Comparison of ENCODE assay signal across 15 cellular contexts in the genomic region with DNA sequence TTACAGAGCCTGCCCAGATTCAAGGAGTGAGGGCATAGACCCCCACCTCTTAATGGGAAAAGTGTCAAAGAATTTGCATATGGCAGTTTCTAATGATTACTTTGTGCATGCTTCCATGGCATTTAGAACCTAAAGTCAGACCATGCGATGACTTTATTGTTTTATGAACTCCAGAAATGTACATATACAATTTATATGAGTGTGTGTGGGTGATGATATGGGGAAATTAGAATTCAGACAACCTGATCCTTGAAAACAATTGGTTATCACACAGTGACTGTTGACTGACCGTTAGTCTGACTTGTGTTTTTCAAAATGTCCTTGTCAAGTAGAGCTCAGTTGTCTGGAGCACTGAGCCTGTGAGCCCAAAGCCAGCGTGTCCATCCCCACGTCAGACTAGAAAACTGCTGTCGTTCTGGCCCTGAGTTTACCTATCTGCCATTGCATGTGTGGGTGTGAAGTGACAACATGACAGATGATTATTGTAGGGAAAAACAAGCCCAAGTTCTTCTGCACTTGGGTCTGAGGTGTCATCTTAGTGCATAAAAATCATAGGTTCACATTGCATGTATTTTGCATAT.
DNase-seq lines count a peak whose midpoint lies in the region; ATAC-seq and TF ChIP-seq lines count a peak whose summit lies in the region.
"Had no signal": no experiment of that assay in that cellular context is flagged by ENCODE, and none has a peak within 500 bp of the region (broad histone marks: within the 10 kb centered on the region; RNA-seq: fewer than 3 reads in every experiment).

No MANE protein-coding gene starts in this region.

- H3K27me3 ChIP-seq in hepatocyte (no peaks in the 10 kb centered on the region), neural progenitor cell (no peaks in the 10 kb centered on the region), adrenal gland (peaks cover 3% of the 10 kb centered on the region)

- H3K36me3 ChIP-seq in hepatocyte (replicated peaks; ENCODE audit: insufficient read depth, low read depth) (no peaks in the 10 kb centered on the region), neural progenitor cell (no peaks in the 10 kb centered on the region), adrenal gland (replicated peaks in 1 of 2) (no peaks in the 10 kb centered on the region)

- H3K27ac ChIP-seq in VCaP (peak overlapping the region; percentile 70), hepatocyte (peak overlapping the region; percentile 34), neural progenitor cell (no peak overlapping the region), adrenal gland (no peak overlapping the region)
- H3K27ac ChIP-seq: GM23248 had no signal

- no peaks in the 10 kb centered on the region for H3K9me3 Mint-ChIP-seq in neural progenitor cell
- H3K9me3 Mint-ChIP-seq: CD4-positive, alpha-beta memory T cell had no signal

- no peak overlapping the region for H3K4me2 ChIP-seq in hepatocyte
- no peak overlapping the region for H3K4me2 ChIP-seq in neural progenitor cell

- TF ChIP-seq CTCF in VCaP (conservative IDR thresholded peaks at IDR 0.05) (no peak), hepatocyte (IDR thresholded peaks at IDR 0.05; ENCODE audit: poor library complexity) (no peak), neural progenitor cell (IDR thresholded peaks at IDR 0.05) (no peak), adrenal gland (IDR thresholded peaks at IDR 0.05) (no peak)

- H4K20me1 ChIP-seq in hepatocyte (ENCODE audit: insufficient read depth, poor library complexity, severe bottlenecking) (no peaks in the 10 kb centered on the region), neural progenitor cell (ENCODE audit: low read depth) (no peaks in the 10 kb centered on the region)

- no peaks in the 10 kb centered on the region for H3K27me3 Mint-ChIP-seq in neural progenitor cell (ENCODE audit: insufficient read depth, low read depth)

- H3K79me2 ChIP-seq in hepatocyte (no peaks in the 10 kb centered on the region), neural progenitor cell (ENCODE audit: low read depth) (no peaks in the 10 kb centered on the region)

- ATAC-seq in HG03378 (IDR thresholded peaks at IDR 0.05; ENCODE audit: unreplicated experiment) (no peak), GM21717 (IDR thresholded peaks at IDR 0.05; ENCODE audit: unreplicated experiment) (no peak)

- no peak for TF ChIP-seq POLR2A in adrenal gland (IDR thresholded peaks at IDR 0.05)

- H3K9ac ChIP-seq in neural progenitor cell: no peak overlapping the region
- H3K9ac ChIP-seq: GM23248 had no signal

- H3K4me3 ChIP-seq in hepatocyte (no peak overlapping the region), neural progenitor cell (no peak overlapping the region), adrenal gland (no peak overlapping the region)
- H3K4me3 ChIP-seq: GM23248 had no signal

- no peak overlapping the region for H2AFZ ChIP-seq in hepatocyte
- no peak overlapping the region for H2AFZ ChIP-seq in neural progenitor cell (replicated peaks)
- H2AFZ ChIP-seq: GM23248 had no signal

- DNase-seq in hepatocyte (ENCODE audit: low spot score): no peak
- no peak for DNase-seq in neural progenitor cell (ENCODE audit: low spot score)
- no peak for DNase-seq in adrenal gland
- DNase-seq: C1 segment of cervical spinal cord; Calu3; CD4-positive, alpha-beta memory T cell; COR-L47; DMS79 treated with DMSO at 0.1 percent for 48 hours; GF-D8; GM23248; H7; HCEC 1CT had no signal

- H3F3A ChIP-seq in neural progenitor cell (ENCODE audit: low read depth): no peaks in the 10 kb centered on the region

- H3K4me3 Mint-ChIP-seq in neural progenitor cell: no peak overlapping the region
- H3K4me3 Mint-ChIP-seq: CD4-positive, alpha-beta memory T cell had no signal

- peak overlapping the region; percentile 4 for H3K27ac Mint-ChIP-seq in neural progenitor cell
- H3K27ac Mint-ChIP-seq: CD4-positive, alpha-beta memory T cell had no signal

- H3K9me3 ChIP-seq in hepatocyte (ENCODE audit: low read depth) (no peaks in the 10 kb centered on the region), neural progenitor cell (ENCODE audit: low read depth) (no peaks in the 10 kb centered on the region), adrenal gland (replicated peaks in 1 of 3) (no peaks in the 10 kb centered on the region)

- intact Hi-C loops in adrenal gland (cut with DNase I): no loop called here

- 87% methylated on average over 5 of the region's 5 CpGs for WGBS in hepatocyte (ENCODE audit: low lambda C conversion rate, missing lambda C conversion rate)
- WGBS in adrenal gland, 4 donors: 71 to 84% (median 80%) methylated on average over 5 of the region's 5 CpGs

- H3K4me1 Mint-ChIP-seq in neural progenitor cell: peaks cover 14% of the 10 kb centered on the region
- H3K4me1 Mint-ChIP-seq: CD4-positive, alpha-beta memory T cell had no signal

- H3K36me3 Mint-ChIP-seq in neural progenitor cell: no peaks in the 10 kb centered on the region
- H3K36me3 Mint-ChIP-seq: CD4-positive, alpha-beta memory T cell had no signal

- no peaks in the 10 kb centered on the region for H3K9me2 ChIP-seq in hepatocyte (replicated peaks; ENCODE audit: insufficient read depth)

- peaks cover 11% of the 10 kb centered on the region for H3K4me1 ChIP-seq in hepatocyte (ENCODE audit: insufficient read depth)
- H3K4me1 ChIP-seq in neural progenitor cell: peaks cover 11% of the 10 kb centered on the region
- no peaks in the 10 kb centered on the region for H3K4me1 ChIP-seq in adrenal gland (replicated peaks in 1 of 2)

Comparison
In these comparisons a context has a peak if more than half of its experiments do, and no peak if none do; other contexts are left out.
1. H3K27ac ChIP-seq: peak in VCaP (single experiment) and hepatocyte (single experiment); none in neural progenitor cell (single experiment) and adrenal gland (0 of 5).